22 cellular contexts compared by ENCODE assay signal in genomic region chr2:203876328-203876727, GRCh38. TPM values are rescaled to one million over a fixed set of nuclear protein-coding genes. Genes with fewer than 3 reads are reported as not detected.
"Had no signal": no experiment of that assay in that cellular context is flagged by ENCODE, and none has a peak within 500 bp of the region (broad histone marks: within the 10 kb centered on the region; RNA-seq: fewer than 3 reads in every experiment).

No MANE protein-coding gene starts in this region.

- H3K4me1 ChIP-seq: parathyroid adenoma, prostate gland, sigmoid colon, stomach, transverse colon had no signal

- H3K27me3 ChIP-seq: hepatocyte, sigmoid colon, stomach, transverse colon had no signal

- H3K9me3 Mint-ChIP-seq: nephron progenitor cell had no signal

- H3K4me3 Mint-ChIP-seq: naive thymus-derived CD4-positive, alpha-beta T cell; nephron progenitor cell had no signal

- H3K4me3 ChIP-seq: esophagus squamous epithelium, hepatocyte, prostate gland, sigmoid colon, skin epidermis, stomach, thoracic aorta, transverse colon had no signal

- ATAC-seq: left colon; naive thymus-derived CD4-positive, alpha-beta T cell had no signal

- H3K4me1 Mint-ChIP-seq: nephron progenitor cell had no signal

- H3K9me3 ChIP-seq: esophagus squamous epithelium, prostate gland, sigmoid colon, stomach, thoracic aorta, transverse colon had no signal

- H3K27me3 Mint-ChIP-seq: naive thymus-derived CD4-positive, alpha-beta T cell had no signal

- H3K27ac ChIP-seq: esophagus squamous epithelium, hepatocyte, parathyroid adenoma, prostate gland, sigmoid colon, stomach, thoracic aorta, transverse colon had no signal

- H3K27ac Mint-ChIP-seq: nephron progenitor cell had no signal

- H3K36me3 ChIP-seq: esophagus squamous epithelium, prostate gland, sigmoid colon, stomach, thoracic aorta, transverse colon had no signal

- DNase-seq: dermis blood vessel endothelial cell; esophagus squamous epithelium; foreskin fibroblast; kidney; left colon; mammary epithelial cell; naive thymus-derived CD4-positive, alpha-beta T cell; nephron progenitor cell; sigmoid colon; stimulated activated CD4-positive, alpha-beta T cell treated with anti-CD3 and anti-CD28 coated beads, Interleukin-2, amount 100 ng/mL, for 24 hours; stimulated activated CD4-positive, alpha-beta T cell treated with anti-CD3 and anti-CD28 coated beads, Interleukin-4, amount 100 ng/mL, for 4 hours; stimulated activated naive CD4-positive, alpha-beta T cell; stomach; substantia nigra; transverse colon had no signal

RNA-seq across cellular contexts. Expression of gene CTLA4, which starts 8.8 kb away (rescaled TPM):
- total RNA-seq: epithelial cell of proximal tubule, hepatocyte, mammary epithelial cell, renal cortical epithelial cell had no signal
- polyA plus RNA-seq: hepatocyte, mammary epithelial cell had no signal
